ENCODE assay signal across 9 cellular contexts in genomic region chr15:90419738-90420487, GRCh38. TPM values are rescaled to one million over a fixed set of nuclear protein-coding genes. Genes with fewer than 3 reads are reported as not detected.
DNase-seq lines count a peak whose midpoint lies in the region; ATAC-seq and TF ChIP-seq lines count a peak whose summit lies in the region.
"Had no signal": no experiment of that assay in that cellular context is flagged by ENCODE, and none has a peak within 500 bp of the region (broad histone marks: within the 10 kb centered on the region; RNA-seq: fewer than 3 reads in every experiment).

No MANE protein-coding gene starts in this region.

- peaks cover 49% of the 10 kb centered on the region for H3K4me1 ChIP-seq in CD8-positive, alpha-beta memory T cell (ENCODE audit: insufficient read depth, low read length)
- H3K4me1 ChIP-seq in foreskin keratinocyte = peaks cover 24% of the 10 kb centered on the region

- H3K27ac ChIP-seq in CD8-positive, alpha-beta memory T cell (ENCODE audit: low read depth, low read length) = no peak overlapping the region
- peak overlapping the region; percentile 50 for H3K27ac ChIP-seq in foreskin keratinocyte

- no peaks in the 10 kb centered on the region for H3K36me3 ChIP-seq in CD8-positive, alpha-beta memory T cell (ENCODE audit: insufficient read depth, low read length)
- H3K36me3 ChIP-seq: HAP-1 had no signal

- no peak overlapping the region for H3K4me3 ChIP-seq in CD8-positive, alpha-beta memory T cell (ENCODE audit: low read length)
- peak overlapping the region; percentile 12 for H3K4me3 ChIP-seq in HFF-Myc (replicated peaks; ENCODE audit: low read depth, low read length)
- H3K4me3 ChIP-seq: HAP-1 had no signal

- no peaks in the 10 kb centered on the region for H3K27me3 Mint-ChIP-seq in CD8-positive, alpha-beta memory T cell
- no peaks in the 10 kb centered on the region for H3K27me3 Mint-ChIP-seq in activated CD4-positive, alpha-beta memory T cell treated with anti-CD3 and anti-CD28 coated beads, Interleukin-2, amount 10 ng/mL, durations not matched to agents 7 days and 5 days

- H3K27ac Mint-ChIP-seq in CD8-positive, alpha-beta memory T cell = peak overlapping the region; percentile 24 to 96 (median 74)
- peak overlapping the region; percentile 82 for H3K27ac Mint-ChIP-seq in activated CD4-positive, alpha-beta memory T cell treated with anti-CD3 and anti-CD28 coated beads, Interleukin-2, amount 10 ng/mL, durations not matched to agents 7 days and 5 days

- TF ChIP-seq CTCF in HFF-Myc (IDR thresholded peaks at IDR 0.05; ENCODE audit: low read depth, low read length, missing control alignments) = no peak
- no peak for TF ChIP-seq CTCF in foreskin keratinocyte (conservative IDR thresholded peaks at IDR 0.05)

- peak overlapping the region in 6 of 7 donors; percentile 18 to 60 (median 36) for H3K4me3 Mint-ChIP-seq in CD8-positive, alpha-beta memory T cell
- peak overlapping the region; percentile 26 for H3K4me3 Mint-ChIP-seq in activated CD4-positive, alpha-beta memory T cell treated with anti-CD3 and anti-CD28 coated beads, Interleukin-2, amount 10 ng/mL, durations not matched to agents 7 days and 5 days

- H3K36me3 Mint-ChIP-seq in CD8-positive, alpha-beta memory T cell = peaks cover 0 to 8% (median 7%) of the 10 kb centered on the region in 3 donors
- H3K36me3 Mint-ChIP-seq in activated CD4-positive, alpha-beta memory T cell treated with anti-CD3 and anti-CD28 coated beads, Interleukin-2, amount 10 ng/mL, durations not matched to agents 7 days and 5 days (ENCODE audit: low read depth) = peaks cover 37% of the 10 kb centered on the region

- no peaks in the 10 kb centered on the region for H3K9me3 Mint-ChIP-seq in CD8-positive, alpha-beta memory T cell
- peaks cover 3% of the 10 kb centered on the region for H3K9me3 Mint-ChIP-seq in activated CD4-positive, alpha-beta memory T cell treated with anti-CD3 and anti-CD28 coated beads, Interleukin-2, amount 10 ng/mL, durations not matched to agents 7 days and 5 days

- no peaks in the 10 kb centered on the region for H3K9me3 ChIP-seq in CD8-positive, alpha-beta memory T cell (ENCODE audit: low read length)
- H3K9me3 ChIP-seq: HAP-1 had no signal

- H3K27me3 ChIP-seq in CD8-positive, alpha-beta memory T cell (ENCODE audit: insufficient read depth, low read length, poor library complexity, severe bottlenecking) = no peaks in the 10 kb centered on the region
- H3K27me3 ChIP-seq in foreskin keratinocyte = no peaks in the 10 kb centered on the region

- POLR2A ChIA-PET in CD8-positive, alpha-beta memory T cell (lab: Charles Lee) = no interaction called here
- POLR2A ChIA-PET in activated CD4-positive, alpha-beta memory T cell treated with anti-CD3 and anti-CD28 coated beads, Interleukin-2, amount 10 ng/mL, durations not matched to agents 7 days and 5 days (lab: Charles Lee) = interaction anchor here (2.2 to 3.7 kb wide), 3 partner anchors 12 to 31 kb away, joined by 9 to 26 read pairs (median 11); partner anchors contain the start of gene IQGAP1

- CTCF ChIA-PET in CD8-positive, alpha-beta memory T cell (lab: Charles Lee) = no interaction called here
- CTCF ChIA-PET in activated CD4-positive, alpha-beta memory T cell treated with anti-CD3 and anti-CD28 coated beads, Interleukin-2, amount 10 ng/mL, durations not matched to agents 7 days and 5 days (lab: Charles Lee) = interaction anchor here (1.5 kb wide), 1 partner anchor 12 kb away, joined by 3 read pairs; no protein-coding TSS in a partner anchor

- DNase-seq in CD8-positive, alpha-beta memory T cell = no peak
- DNase-seq in HFF-Myc (ENCODE audit: extremely low read depth, low read depth) (peak; percentile 63), foreskin keratinocyte (peak; percentile 65 to 81), NCI-H510A treated with DMSO at 0.1 percent for 48 hours (lab: John Stamatoyannopoulos, UW) (no peak), NCI-H2171 treated with DMSO at 0.1 percent for 48 hours (lab: John Stamatoyannopoulos, UW) (no peak)
- DNase-seq in activated CD4-positive, alpha-beta memory T cell treated with anti-CD3 and anti-CD28 coated beads, Interleukin-2, amount 10 ng/mL, durations not matched to agents 7 days and 5 days = peak; percentile 35
- DNase-seq in stimulated activated CD4-positive, alpha-beta T cell treated with anti-CD3 and anti-CD28 coated beads, Interleukin-1b, Interleukin-23, amount 100 ng/mL, for 48 hours = peak; percentile 62

- ATAC-seq in foreskin keratinocyte (peak; percentile 92), HG03025 (IDR thresholded peaks at IDR 0.05; ENCODE audit: low FRiP score, unreplicated experiment) (no peak)

- peaks cover 62 to 83% (median 79%) of the 10 kb centered on the region in 3 donors for H3K4me1 Mint-ChIP-seq in CD8-positive, alpha-beta memory T cell
- H3K4me1 Mint-ChIP-seq in activated CD4-positive, alpha-beta memory T cell treated with anti-CD3 and anti-CD28 coated beads, Interleukin-2, amount 10 ng/mL, durations not matched to agents 7 days and 5 days = peaks cover 64% of the 10 kb centered on the region

RNA-seq across cellular contexts. Expression of gene IQGAP1, which starts 31.9 kb away (rescaled TPM):
- 100 to 1,000 TPM; 173 to 176 TPM for total RNA-seq in CD8-positive, alpha-beta memory T cell
- polyA plus RNA-seq in CD8-positive, alpha-beta memory T cell = 151 TPM
- total RNA-seq in activated CD4-positive, alpha-beta memory T cell treated with anti-CD3 and anti-CD28 coated beads, Interleukin-2, amount 10 ng/mL, durations not matched to agents 7 days and 5 days = 100 to 1,000 TPM; 229 to 240 TPM
- 268 and 290 TPM in 2 replicates for total RNA-seq in foreskin keratinocyte
- polyA plus RNA-seq in foreskin keratinocyte = 99.5 and 102 TPM in 2 replicates

Comparison
In these comparisons a context has a peak if more than half of its experiments do, and no peak if none do; other contexts are left out.
1. DNase-seq: peak in HFF-Myc (single experiment), activated CD4-positive, alpha-beta memory T cell treated with anti-CD3 and anti-CD28 coated beads, Interleukin-2, amount 10 ng/mL, durations not matched to agents 7 days and 5 days (single experiment), foreskin keratinocyte (2 of 2) and stimulated activated CD4-positive, alpha-beta T cell treated with anti-CD3 and anti-CD28 coated beads, Interleukin-1b, Interleukin-23, amount 100 ng/mL, for 48 hours (single experiment); none in CD8-positive, alpha-beta memory T cell (0 of 5), NCI-H510A treated with DMSO at 0.1 percent for 48 hours (single experiment) and NCI-H2171 treated with DMSO at 0.1 percent for 48 hours (single experiment).